Comparison of ENCODE assay signal across 10 cellular contexts in the genomic region with DNA sequence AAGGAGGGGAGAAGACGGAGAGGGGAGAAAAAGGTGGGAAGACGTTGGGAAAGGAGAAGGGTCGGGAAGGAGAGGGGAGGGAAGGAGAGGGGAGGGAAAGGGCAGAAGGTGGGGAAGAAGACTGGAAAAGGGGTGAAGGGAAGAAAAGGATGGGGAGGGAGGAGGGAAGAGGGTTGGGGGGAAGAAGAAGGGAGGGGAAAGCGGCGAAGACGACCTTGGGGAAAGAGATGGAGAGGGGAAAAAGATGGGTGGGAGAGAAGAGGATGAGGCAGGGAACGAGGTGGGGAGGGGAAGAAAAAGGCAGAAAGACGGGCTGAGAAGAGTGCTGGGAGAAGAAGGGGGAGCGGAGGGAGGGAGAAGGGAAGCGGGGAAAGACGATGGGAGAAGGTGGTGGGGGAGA. TPM values are rescaled to one million over a fixed set of nuclear protein-coding genes. Genes with fewer than 3 reads are reported as not detected.
DNase-seq lines count a peak whose midpoint lies in the region; ATAC-seq and TF ChIP-seq lines count a peak whose summit lies in the region.
"Not testable (repeated sequence)": the region's sequence is repeated elsewhere in the genome, so short reads cannot be mapped to it uniquely, and the experiment has no call there.
"Had no signal": no experiment of that assay in that cellular context is flagged by ENCODE, and none has a peak within 500 bp of the region (broad histone marks: within the 10 kb centered on the region; RNA-seq: fewer than 3 reads in every experiment).

No MANE protein-coding gene starts in this region.

- not testable (repeated sequence) for H3K36me3 Mint-ChIP-seq in GM23338 (ENCODE audit: low read depth); activated T-cell treated with anti-CD3 and anti-CD28 coated beads, Interleukin-2, amount 50 U/mL, for 24 hours (ENCODE audit: low read depth); naive B cell

- H3K36me3 ChIP-seq in GM23338 (ENCODE audit: insufficient read depth); gastroesophageal sphincter; sigmoid colon: not testable (repeated sequence)

- not testable (repeated sequence) for H3K9me3 Mint-ChIP-seq in GM23338; activated T-cell treated with anti-CD3 and anti-CD28 coated beads, Interleukin-2, amount 50 U/mL, for 24 hours; naive B cell

- H3K27me3 Mint-ChIP-seq in GM23338 (ENCODE audit: insufficient read depth, low read depth, poor library complexity); activated T-cell treated with anti-CD3 and anti-CD28 coated beads, Interleukin-2, amount 50 U/mL, for 24 hours; naive B cell: not testable (repeated sequence)

- H3K27ac Mint-ChIP-seq in GM23338 = not testable (repeated sequence)
- peak overlapping the region; percentile 14 for H3K27ac Mint-ChIP-seq in activated T-cell treated with anti-CD3 and anti-CD28 coated beads, Interleukin-2, amount 50 U/mL, for 24 hours
- peak overlapping the region in 3 of 6 donors; percentile 64 to 77 (median 73) for H3K27ac Mint-ChIP-seq in naive B cell

- TF ChIP-seq EP300 in gastroesophageal sphincter (IDR thresholded peaks at IDR 0.05); sigmoid colon (IDR thresholded peaks at IDR 0.05): not testable (repeated sequence)

- H3K4me1 Mint-ChIP-seq in GM23338 (peaks cover 11% of the 10 kb centered on the region), naive B cell (peaks cover 7 to 17% (median 16%) of the 10 kb centered on the region in 3 donors)
- not testable (repeated sequence) for H3K4me1 Mint-ChIP-seq in activated T-cell treated with anti-CD3 and anti-CD28 coated beads, Interleukin-2, amount 50 U/mL, for 24 hours (ENCODE audit: low read depth)

- H3K4me2 ChIP-seq in GM23338 = peak overlapping the region; percentile 77; the same call in 1 of the 2 replicates

- H3K9me2 ChIP-seq in GM23338 (ENCODE audit: insufficient read depth) = not testable (repeated sequence)

- not testable (repeated sequence) for H3K27ac ChIP-seq in GM23338 (ENCODE audit: low read depth)
- H3K27ac ChIP-seq in gastroesophageal sphincter = peak overlapping the region in 1 of 4 donors; percentile 45
- peak overlapping the region in 2 of 4 donors; percentile 62 to 73 for H3K27ac ChIP-seq in sigmoid colon

- ATAC-seq in GM23338; gastroesophageal sphincter; naive B cell (ENCODE audit: low read depth in 2 of 2): not testable (repeated sequence)

- intact Hi-C loops in sigmoid colon (cut with DNase I) = not testable (repeated sequence)

- H3F3A ChIP-seq in GM23338 (replicated peaks; ENCODE audit: low read depth) = not testable (repeated sequence)

- H3K4me3 ChIP-seq in AG09309 (ENCODE audit: control insufficient read depth, low read depth, low read length) (peak overlapping the region; percentile 53), GM23338 (peak overlapping the region; percentile 52; the same call in 1 of the 2 replicates), cardiac fibroblast (replicated peaks in 1 of 2; ENCODE audit: low read depth in 2 of 2, low read length in 2 of 2) (peak overlapping the region; percentile 42 to 48), gastroesophageal sphincter (peak overlapping the region; percentile 23 to 40), sigmoid colon (peak overlapping the region; percentile 14 to 44 (median 27))

- H3K9me3 ChIP-seq in gastroesophageal sphincter, sigmoid colon: not testable (repeated sequence)

- H3K27me3 ChIP-seq in GM23338 (ENCODE audit: insufficient read depth); gastroesophageal sphincter; sigmoid colon: not testable (repeated sequence)

- not testable (repeated sequence) for TF ChIP-seq POLR2A in gastroesophageal sphincter (IDR thresholded peaks at IDR 0.05); sigmoid colon (IDR thresholded peaks at IDR 0.05)

- DNase-seq in AG09309 (ENCODE audit: low read depth); activated T-cell treated with anti-CD3 and anti-CD28 coated beads, Interleukin-2, amount 50 U/mL, for 24 hours; cardiac fibroblast (ENCODE audit: low read depth in 2 of 2); naive B cell; sigmoid colon: not testable (repeated sequence)
- DNase-seq in GM23338 (ENCODE audit: low spot score) (peak; percentile 24), NCI-H748 (lab: John Stamatoyannopoulos, UW; ENCODE audit: unreplicated experiment) (peak; percentile 43)

- H2AFZ ChIP-seq in GM23338 = not testable (repeated sequence)

- TF ChIP-seq CTCF in AG09309 (IDR thresholded peaks at IDR 0.05; ENCODE audit: control insufficient read depth, insufficient read depth, low read depth, low read length, missing control alignments); GM23338 (conservative IDR thresholded peaks at IDR 0.05; ENCODE audit: low read depth in 2 of 2); cardiac fibroblast (IDR thresholded peaks at IDR 0.05; ENCODE audit: low read depth, low read length); gastroesophageal sphincter (IDR thresholded peaks at IDR 0.05); sigmoid colon (IDR thresholded peaks at IDR 0.05): not testable (repeated sequence)

- H3K4me3 Mint-ChIP-seq in GM23338 = peak overlapping the region; percentile 68; the same call in 2 of the 3 replicates
- peak overlapping the region; percentile 63 for H3K4me3 Mint-ChIP-seq in activated T-cell treated with anti-CD3 and anti-CD28 coated beads, Interleukin-2, amount 50 U/mL, for 24 hours
- H3K4me3 Mint-ChIP-seq in naive B cell = peak overlapping the region; percentile 51 to 93 (median 76)

- H3K79me2 ChIP-seq in GM23338 (replicated peaks; ENCODE audit: insufficient read depth) = not testable (repeated sequence)

- 2 to 7% methylated on average over 8 to 11 of the region's 11 CpGs for WGBS in gastroesophageal sphincter (ENCODE audit: low coverage in 1 of 2), 2 donors
- 5 to 14% methylated on average over 9 to 11 of the region's 11 CpGs for WGBS in sigmoid colon, 2 donors

- H3K4me1 ChIP-seq in GM23338 (ENCODE audit: insufficient read depth); gastroesophageal sphincter; sigmoid colon: not testable (repeated sequence)

- not testable (repeated sequence) for H4K20me1 ChIP-seq in GM23338 (replicated peaks; ENCODE audit: insufficient read depth)

RNA-seq across cellular contexts. Expression of gene CDRT15L2, which starts 46.3 kb away (rescaled TPM):
- total RNA-seq in GM23338 (2014; rRNA removed; shearing (Covaris generic)) = not detected in 2 replicates
- polyA plus RNA-seq in GM23338 (2016; fragmentation: Nextera tagmentation; extraction: Ambion mirVana) (not detected in 2 replicates), naive B cell (ENCODE audit: low read depth in 6 of 6) (not detected), sigmoid colon (not detected)
- total RNA-seq in gastroesophageal sphincter (not detected), sigmoid colon (not detected)
- total RNA-seq: left lobe of liver, upper lobe of left lung had no signal
